29 cellular contexts compared by ENCODE assay signal in genomic region chr2:225678792-225679191, GRCh38.
"Had no signal": no experiment of that assay in that cellular context is flagged by ENCODE, and none has a peak within 500 bp of the region (broad histone marks: within the 10 kb centered on the region; RNA-seq: fewer than 3 reads in every experiment).

No MANE protein-coding gene starts in this region.

- H3K4me3 ChIP-seq: neural progenitor cell, pancreas, prostate gland, skin epidermis, smooth muscle cell, spleen, suprapubic skin, testis, tibial artery, transverse colon, upper lobe of right lung, uterus had no signal

- H3K27ac ChIP-seq: neural progenitor cell, neutrophil, pancreas, prostate gland, skin epidermis, spleen, suprapubic skin, testis, tibial artery, transverse colon, upper lobe of right lung, uterus had no signal

- DNase-seq: naive thymus-derived CD4-positive, alpha-beta T cell; natural killer cell; nucleus accumbens; pancreas; retina; right cardiac atrium; spleen; stimulated activated CD4-positive, alpha-beta T cell treated with anti-CD3 and anti-CD28 coated beads, Interleukin-12 subunit alpha, Interleukin-12 subunit beta, amount 100 ng/mL, for 4 hours; stimulated activated CD4-positive, alpha-beta T cell treated with anti-CD3 and anti-CD28 coated beads, Interleukin-1b, Interleukin-23, amount 100 ng/mL, for 48 hours; stimulated activated CD4-positive, alpha-beta T cell treated with anti-CD3 and anti-CD28 coated beads, Interleukin-4, amount 100 ng/mL, for 1 hour; stimulated activated CD4-positive, alpha-beta T cell treated with anti-CD3 and anti-CD28 coated beads, Interleukin-4, amount 100 ng/mL, for 4 hours; stimulated activated CD8-positive, alpha-beta memory T cell treated with anti-CD3 and anti-CD28 coated beads, Interleukin-4, amount 100 ng/mL, for 48 hours; stimulated activated naive CD4-positive, alpha-beta T cell; stimulated activated naive CD8-positive, alpha-beta T cell treated with anti-CD3 and anti-CD28 coated beads, Interleukin-15, amount 100 ng/mL, for 72 hours; stimulated activated naive CD8-positive, alpha-beta T cell treated with anti-CD3 and anti-CD28 coated beads, Interleukin-15, Interleukin-2, amounts not matched to agents 100 U/mL and 50 U/mL, for 24 hours; substantia nigra; testis; tibial artery; transverse colon; upper lobe of right lung; uterus had no signal

- H3K9ac ChIP-seq: neural progenitor cell had no signal

- H3K4me2 ChIP-seq: neural progenitor cell, smooth muscle cell had no signal

- FAIRE-seq: pancreas had no signal

- H2AFZ ChIP-seq: neural progenitor cell had no signal

- H3K27me3 ChIP-seq: neural progenitor cell, neutrophil, pancreas, spleen, suprapubic skin, testis, tibial artery, transverse colon, upper lobe of right lung, uterus had no signal

- ATAC-seq: naive thymus-derived CD4-positive, alpha-beta T cell; natural killer cell; pancreas; right cardiac atrium; sciatic nerve; stimulated activated memory B cell treated with anti-CD40 and anti-IgM and Interleukin-4, amounts not matched to agents 10 μg/mL and 1 μg/mL and 100 μg/mL, for 72 hours; stimulated activated naive CD8-positive, alpha-beta T cell treated with anti-CD3 and anti-CD28 coated beads, Interleukin-15, amount 100 ng/mL, for 72 hours; stimulated activated naive CD8-positive, alpha-beta T cell treated with anti-CD3 and anti-CD28 coated beads, Interleukin-15, Interleukin-2, amounts not matched to agents 100 U/mL and 50 U/mL, for 24 hours; upper lobe of right lung had no signal

- H3K36me3 ChIP-seq: neural progenitor cell, neutrophil, pancreas, prostate gland, spleen, suprapubic skin, tibial artery, transverse colon, upper lobe of right lung, uterus had no signal

- H3K4me1 ChIP-seq: pancreas, prostate gland, spleen, suprapubic skin, testis, tibial artery, transverse colon, upper lobe of right lung, uterus had no signal

- H3K9me3 ChIP-seq: neutrophil, pancreas, prostate gland, spleen, suprapubic skin, testis, tibial artery, transverse colon, upper lobe of right lung, uterus had no signal
